In the genomic region with DNA sequence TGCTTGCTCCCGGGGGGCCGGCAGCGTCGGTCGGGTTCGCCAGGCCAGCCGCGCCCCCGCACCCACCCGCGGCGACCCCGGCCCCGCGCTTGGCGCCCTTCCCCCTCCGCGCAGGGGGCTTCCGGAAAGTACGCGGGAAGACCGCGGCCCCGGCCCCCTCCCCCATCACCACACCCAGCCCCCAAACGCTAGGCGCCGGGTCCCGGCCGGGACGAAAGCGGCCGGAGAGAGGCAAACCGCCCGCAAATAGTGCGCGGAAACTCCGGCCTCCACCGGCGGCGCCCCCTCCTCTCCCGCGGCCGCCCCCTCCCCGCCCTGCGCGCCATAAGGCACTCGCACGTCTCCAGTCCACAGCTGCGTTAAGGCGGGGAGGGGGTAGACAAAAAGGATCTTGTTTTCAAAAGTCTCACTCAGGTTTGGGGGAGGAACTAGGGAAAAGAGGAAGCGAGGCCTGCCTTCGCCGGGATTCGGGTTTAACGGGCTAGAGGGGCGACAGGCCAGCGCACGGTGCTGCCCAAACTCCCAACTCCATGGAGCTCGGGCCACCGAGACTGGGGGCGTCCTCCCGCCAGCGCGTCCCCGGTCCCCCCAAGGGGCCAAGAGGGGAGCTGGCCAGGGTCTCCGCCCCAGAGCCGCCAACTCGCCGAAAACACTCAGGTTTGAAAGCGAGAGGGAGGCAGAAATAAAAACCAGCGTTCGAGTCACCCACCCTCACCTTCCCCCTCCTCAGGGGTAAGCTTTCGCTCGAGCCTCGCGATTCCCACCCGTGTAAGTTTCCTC, we compare ENCODE assay signal across 8 cellular contexts. TPM values are rescaled to one million over a fixed set of nuclear protein-coding genes. Genes with fewer than 3 reads are reported as not detected.
A peak's percentile ranks its signal among the peaks of the same experiment; 100 is the strongest.
DNase-seq lines count a peak whose midpoint lies in the region; ATAC-seq and TF ChIP-seq lines count a peak whose summit lies in the region.

No MANE protein-coding gene starts in this region.

- peak overlapping the region; percentile 99 to 100 for H3K4me3 Mint-ChIP-seq in CD14-positive monocyte

- H3K9me3 Mint-ChIP-seq in CD14-positive monocyte = peaks cover 0 to 2% (median 0%) of the 10 kb centered on the region in 7 donors

- no peaks in the 10 kb centered on the region; the same call in 1 of the 2 replicates for H3K36me3 ChIP-seq in iPS DF 6.9 (ENCODE audit: control insufficient read depth, insufficient read depth, low read length)
- H3K36me3 ChIP-seq in gastrocnemius medialis = no peaks in the 10 kb centered on the region

- H3K4me1 Mint-ChIP-seq in CD14-positive monocyte = peaks cover 44% of the 10 kb centered on the region

- in situ Hi-C loops in gastrocnemius medialis (cut with MboI; ENCODE audit: low sequenced_read_pairs in 4 of 4) = no loop called here

- peaks cover 0 to 3% of the 10 kb centered on the region in 2 donors for H3K36me3 Mint-ChIP-seq in CD14-positive monocyte

- H3K9me3 ChIP-seq in iPS DF 6.9 (ENCODE audit: control insufficient read depth, insufficient read depth, low read length) = no peaks in the 10 kb centered on the region
- H3K9me3 ChIP-seq in gastrocnemius medialis = no peaks in the 10 kb centered on the region

- intact Hi-C loops in CD14-positive monocyte (cut with micrococcal nuclease) (loop anchor here (5.0 to 10.0 kb wide), 2 partner anchors 37 to 1946 kb away; partner anchors contain the start of gene UACA (in 1 of the 2)), gastrocnemius medialis (cut with DNase I; ENCODE audit: low total_unique reads) (loop anchor here (1.0 to 10.0 kb wide), 3 partner anchors 24 to 633 kb away; partner anchors contain the start of genes FEM1B and RPLP1)

- no peak for TF ChIP-seq POLR2A in gastrocnemius medialis (IDR thresholded peaks at IDR 0.05)

- H3K4me1 ChIP-seq in iPS DF 6.9 (ENCODE audit: control insufficient read depth, insufficient read depth, low read length) (peaks cover 2% of the 10 kb centered on the region; the same call in 1 of the 2 replicates), gastrocnemius medialis (peaks cover 33 to 36% of the 10 kb centered on the region in 2 donors)

- peak; percentile 78 for DNase-seq in CD14-positive monocyte (ENCODE audit: low spot score)
- DNase-seq in HS-27A (ENCODE audit: low read depth) = peak; percentile 38
- DNase-seq in astrocyte of the hippocampus (ENCODE audit: low read depth, low spot score) = peak; percentile 68
- no peak for DNase-seq in iPS DF 6.9 (ENCODE audit: low read depth, low spot score)
- peak; percentile 26 to 35 for DNase-seq in gastrocnemius medialis
- DNase-seq in mesenteric fat pad (ENCODE audit: low spot score) = no peak

- H3K27me3 ChIP-seq in iPS DF 6.9 (ENCODE audit: control insufficient read depth, insufficient read depth, low read length) = peaks cover 9% of the 10 kb centered on the region
- H3K27me3 ChIP-seq in gastrocnemius medialis = no peaks in the 10 kb centered on the region

- H3K4me3 ChIP-seq in iPS DF 6.9 (ENCODE audit: low read length) (peak overlapping the region; percentile 95; the same call in 1 of the 2 replicates), gastrocnemius medialis (peak overlapping the region; percentile 69 to 97 (median 87))

- H3K27me3 Mint-ChIP-seq in CD14-positive monocyte (ENCODE audit: low read depth in 3 of 3) = peaks cover 0 to 2% (median 1%) of the 10 kb centered on the region in 3 donors

- ATAC-seq in SK-N-SH treated with all-trans-retinoic acid at 6 μM for 48 hours (peak; percentile 7), gastrocnemius medialis (peak; percentile 5 to 9), GM21526 (IDR thresholded peaks at IDR 0.05; ENCODE audit: low FRiP score, unreplicated experiment) (no peak)

- H3K27ac ChIP-seq in iPS DF 6.9 (ENCODE audit: low read length) (no peak overlapping the region), gastrocnemius medialis (peak overlapping the region; percentile 93 to 99 (median 99))

- TF ChIP-seq CTCF in CD14-positive monocyte (IDR thresholded peaks at IDR 0.05) (no peak), gastrocnemius medialis (IDR thresholded peaks at IDR 0.05 in 4 of 5, conservative IDR thresholded peaks at IDR 0.05 in 1 of 5) (no peak)

- peak overlapping the region; percentile 85 to 97 (median 94) for H3K27ac Mint-ChIP-seq in CD14-positive monocyte

- no CpG with 5 or more reads among the region's 77 CpGs for WGBS in iPS DF 6.9 (ENCODE audit: insufficient coverage, insufficient read length)

TF ChIP-seq in SK-N-SH treated with all-trans-retinoic acid at 6 μM for 48 hours, 23 proteins besides CTCF, POLR2A, EP300 and RAD21:
- TF ChIP-seq GLIS3 (CRISPR knock-in tag; IDR thresholded peaks at IDR 0.05) = no peak
- TF ChIP-seq ZC3H10 (CRISPR knock-in tag; IDR thresholded peaks at IDR 0.05) = no peak
- TF ChIP-seq ZNF70 (CRISPR knock-in tag; IDR thresholded peaks at IDR 0.05) = no peak
- no peak for TF ChIP-seq TSHZ2 (CRISPR knock-in tag; IDR thresholded peaks at IDR 0.05)
TF ChIP-seq in SK-N-SH treated with all-trans-retinoic acid at 6 μM for 48 hours: peak in this region for 0.

RNA-seq across cellular contexts. Expression of gene ANP32A, which starts 1.8 kb away (rescaled TPM):
- polyA plus RNA-seq in CD14-positive monocyte = 10 to 100 TPM; 86.8 to 98.8 TPM
- total RNA-seq in gastrocnemius medialis (10 to 100 TPM; 27.1 to 55.8 (median 50.6) TPM), mesenteric fat pad (92.6 TPM)

Comparison
In these comparisons a context has a peak if more than half of its experiments do, and no peak if none do; other contexts are left out.
1. DNase-seq: peak in CD14-positive monocyte (single experiment), HS-27A (single experiment), astrocyte of the hippocampus (single experiment) and gastrocnemius medialis (2 of 2); none in iPS DF 6.9 (single experiment) and mesenteric fat pad (single experiment).